ENCODE assay signal across 1 cellular context in the genomic region with DNA sequence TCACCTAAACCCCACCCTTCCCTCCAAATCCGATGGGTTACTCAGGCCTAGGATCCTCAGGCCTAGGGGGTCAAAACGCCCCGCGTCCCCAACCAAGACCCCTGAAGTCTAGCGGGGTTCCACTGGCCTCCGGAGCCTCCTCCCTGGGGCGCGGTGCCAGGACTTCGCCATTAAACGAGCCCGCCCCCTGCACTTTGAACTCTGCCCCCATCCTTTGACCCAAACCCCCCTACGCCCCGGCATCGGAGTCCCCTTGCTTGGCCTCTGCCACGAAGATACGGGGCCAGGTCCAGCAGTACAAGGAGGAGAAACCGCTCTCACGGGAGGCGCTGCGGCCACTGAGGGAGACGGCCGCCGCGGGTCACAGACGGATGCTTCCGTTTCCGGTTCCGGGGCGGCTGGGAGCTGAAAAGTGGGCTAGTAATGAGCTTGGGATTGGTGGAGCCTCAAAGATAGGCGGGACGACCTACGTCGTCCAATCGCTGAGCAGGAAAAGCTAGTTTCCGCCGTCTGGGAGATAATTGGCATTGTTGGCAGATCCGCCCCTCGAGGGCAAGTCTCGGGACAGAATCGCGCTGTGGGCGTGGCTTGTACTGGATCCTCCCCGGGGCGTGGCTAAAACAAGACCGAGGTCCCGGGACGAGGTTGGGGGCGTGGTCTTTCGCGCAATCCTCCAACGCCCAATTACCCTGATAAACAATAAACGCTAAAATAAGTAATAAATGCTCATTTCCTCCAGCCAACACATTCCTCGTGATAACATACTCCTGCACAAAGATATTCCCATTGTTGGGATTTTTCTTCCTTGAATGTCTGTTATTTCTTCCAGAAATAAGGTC.
TF ChIP-seq lines count a peak whose summit lies in the region.

No MANE protein-coding gene starts in this region.

TF ChIP-seq in HEK293, 187 proteins besides CTCF, POLR2A, EP300 and RAD21 (continued from another document and continues in another):
- TF ChIP-seq, protein P1, sequence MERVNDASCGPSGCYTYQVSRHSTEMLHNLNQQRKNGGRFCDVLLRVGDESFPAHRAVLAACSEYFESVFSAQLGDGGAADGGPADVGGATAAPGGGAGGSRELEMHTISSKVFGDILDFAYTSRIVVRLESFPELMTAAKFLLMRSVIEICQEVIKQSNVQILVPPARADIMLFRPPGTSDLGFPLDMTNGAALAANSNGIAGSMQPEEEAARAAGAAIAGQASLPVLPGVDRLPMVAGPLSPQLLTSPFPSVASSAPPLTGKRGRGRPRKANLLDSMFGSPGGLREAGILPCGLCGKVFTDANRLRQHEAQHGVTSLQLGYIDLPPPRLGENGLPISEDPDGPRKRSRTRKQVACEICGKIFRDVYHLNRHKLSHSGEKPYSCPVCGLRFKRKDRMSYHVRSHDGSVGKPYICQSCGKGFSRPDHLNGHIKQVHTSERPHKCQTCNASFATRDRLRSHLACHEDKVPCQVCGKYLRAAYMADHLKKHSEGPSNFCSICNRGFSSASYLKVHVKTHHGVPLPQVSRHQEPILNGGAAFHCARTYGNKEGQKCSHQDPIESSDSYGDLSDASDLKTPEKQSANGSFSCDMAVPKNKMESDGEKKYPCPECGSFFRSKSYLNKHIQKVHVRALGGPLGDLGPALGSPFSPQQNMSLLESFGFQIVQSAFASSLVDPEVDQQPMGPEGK (tag by site-specific recombination; IDR thresholded peaks at IDR 0.05): peak; percentile 72
- TF ChIP-seq REPIN1 (tag by site-specific recombination; IDR thresholded peaks at IDR 0.05; ENCODE audit: low read depth): no peak
- no peak for TF ChIP-seq ZNF830 (tag by site-specific recombination; IDR thresholded peaks at IDR 0.05; ENCODE audit: low read depth)
- no peak for TF ChIP-seq ZNF148 (tag by site-specific recombination; IDR thresholded peaks at IDR 0.05; ENCODE audit: borderline replicate concordance)
- TF ChIP-seq, protein P2, sequence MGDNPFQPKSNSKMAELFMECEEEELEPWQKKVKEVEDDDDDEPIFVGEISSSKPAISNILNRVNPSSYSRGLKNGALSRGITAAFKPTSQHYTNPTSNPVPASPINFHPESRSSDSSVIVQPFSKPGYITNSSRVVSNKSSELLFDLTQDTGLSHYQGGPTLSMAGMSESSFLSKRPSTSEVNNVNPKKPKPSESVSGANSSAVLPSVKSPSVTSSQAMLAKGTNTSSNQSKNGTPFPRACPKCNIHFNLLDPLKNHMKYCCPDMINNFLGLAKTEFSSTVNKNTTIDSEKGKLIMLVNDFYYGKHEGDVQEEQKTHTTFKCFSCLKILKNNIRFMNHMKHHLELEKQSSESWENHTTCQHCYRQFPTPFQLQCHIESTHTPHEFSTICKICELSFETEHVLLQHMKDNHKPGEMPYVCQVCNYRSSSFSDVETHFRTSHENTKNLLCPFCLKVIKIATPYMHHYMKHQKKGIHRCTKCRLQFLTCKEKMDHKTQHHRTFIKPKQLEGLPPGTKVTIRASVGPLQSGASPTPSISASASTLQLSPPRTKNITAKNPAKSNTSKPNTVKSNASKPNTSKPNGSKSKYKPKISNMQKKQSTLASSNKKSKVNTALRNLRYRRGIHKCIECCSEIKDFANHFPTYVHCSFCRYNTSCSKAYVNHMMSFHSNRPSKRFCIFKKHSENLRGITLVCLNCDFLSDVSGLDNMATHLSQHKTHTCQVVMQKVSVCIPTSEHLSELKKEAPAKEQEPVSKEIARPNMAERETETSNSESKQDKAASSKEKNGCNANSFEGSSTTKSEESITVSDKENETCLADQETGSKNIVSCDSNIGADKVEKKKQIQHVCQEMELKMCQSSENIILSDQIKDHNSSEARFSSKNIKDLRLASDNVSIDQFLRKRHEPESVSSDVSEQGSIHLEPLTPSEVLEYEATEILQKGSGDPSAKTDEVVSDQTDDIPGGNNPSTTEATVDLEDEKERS (tag by site-specific recombination; IDR thresholded peaks at IDR 0.05): no peak
- TF ChIP-seq FEZF1 (tag by site-specific recombination; IDR thresholded peaks at IDR 0.05): peak; percentile 41; the same call in 1 of the 2 replicates
- peak; percentile 85; the same call in 1 of the 2 replicates for TF ChIP-seq ZBTB7A (tag by site-specific recombination; IDR thresholded peaks at IDR 0.05; ENCODE audit: low read depth)
- no peak for TF ChIP-seq ZNF585B (tag by site-specific recombination; IDR thresholded peaks at IDR 0.05)
- peak; percentile 50 for TF ChIP-seq ZNF501 (tag by site-specific recombination; IDR thresholded peaks at IDR 0.05)
- TF ChIP-seq WT1 (tag by site-specific recombination; IDR thresholded peaks at IDR 0.05): 0 out of 2 replicates have a peak, but pooled peaks have one; percentile 23
- TF ChIP-seq GLIS2 (tag by site-specific recombination; IDR thresholded peaks at IDR 0.05): peak; percentile 79
- no peak for TF ChIP-seq ZNF18 (tag by site-specific recombination; IDR thresholded peaks at IDR 0.05)
- TF ChIP-seq OSR2 (tag by site-specific recombination; IDR thresholded peaks at IDR 0.05): peak; percentile 41; the same call in 1 of the 2 replicates
- no peak for TF ChIP-seq KLF7 (tag by site-specific recombination; IDR thresholded peaks at IDR 0.05; ENCODE audit: borderline replicate concordance)
- no peak for TF ChIP-seq ZBTB1 (tag by site-specific recombination; IDR thresholded peaks at IDR 0.05)
- no peak for TF ChIP-seq ZFP3 (tag by site-specific recombination; IDR thresholded peaks at IDR 0.05; ENCODE audit: low read depth)
- no peak for TF ChIP-seq ZSCAN16 (tag by site-specific recombination; IDR thresholded peaks at IDR 0.05)
- no peak for TF ChIP-seq ZNF266 (tag by site-specific recombination; IDR thresholded peaks at IDR 0.05; ENCODE audit: low read depth)
- TF ChIP-seq, protein P3, sequence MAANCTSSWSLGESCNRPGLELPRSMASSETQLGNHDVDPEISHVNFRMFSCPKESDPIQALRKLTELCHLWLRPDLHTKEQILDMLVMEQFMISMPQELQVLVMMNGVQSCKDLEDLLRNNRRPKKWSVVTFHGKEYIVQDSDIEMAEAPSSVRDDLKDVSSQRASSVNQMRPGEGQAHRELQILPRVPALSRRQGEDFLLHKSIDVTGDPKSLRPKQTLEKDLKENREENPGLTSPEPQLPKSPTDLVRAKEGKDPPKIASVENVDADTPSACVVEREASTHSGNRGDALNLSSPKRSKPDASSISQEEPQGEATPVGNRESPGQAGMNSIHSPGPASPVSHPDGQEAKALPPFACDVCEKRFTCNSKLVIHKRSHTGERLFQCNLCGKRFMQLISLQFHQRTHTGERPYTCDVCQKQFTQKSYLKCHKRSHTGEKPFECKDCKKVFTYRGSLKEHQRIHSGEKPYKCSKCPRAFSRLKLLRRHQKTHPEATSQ (tag by site-specific recombination; IDR thresholded peaks at IDR 0.05): no peak
- TF ChIP-seq KLF16 (tag by site-specific recombination; IDR thresholded peaks at IDR 0.05): peak; percentile 49; the same call in 1 of the 2 replicates
- TF ChIP-seq, protein P4, sequence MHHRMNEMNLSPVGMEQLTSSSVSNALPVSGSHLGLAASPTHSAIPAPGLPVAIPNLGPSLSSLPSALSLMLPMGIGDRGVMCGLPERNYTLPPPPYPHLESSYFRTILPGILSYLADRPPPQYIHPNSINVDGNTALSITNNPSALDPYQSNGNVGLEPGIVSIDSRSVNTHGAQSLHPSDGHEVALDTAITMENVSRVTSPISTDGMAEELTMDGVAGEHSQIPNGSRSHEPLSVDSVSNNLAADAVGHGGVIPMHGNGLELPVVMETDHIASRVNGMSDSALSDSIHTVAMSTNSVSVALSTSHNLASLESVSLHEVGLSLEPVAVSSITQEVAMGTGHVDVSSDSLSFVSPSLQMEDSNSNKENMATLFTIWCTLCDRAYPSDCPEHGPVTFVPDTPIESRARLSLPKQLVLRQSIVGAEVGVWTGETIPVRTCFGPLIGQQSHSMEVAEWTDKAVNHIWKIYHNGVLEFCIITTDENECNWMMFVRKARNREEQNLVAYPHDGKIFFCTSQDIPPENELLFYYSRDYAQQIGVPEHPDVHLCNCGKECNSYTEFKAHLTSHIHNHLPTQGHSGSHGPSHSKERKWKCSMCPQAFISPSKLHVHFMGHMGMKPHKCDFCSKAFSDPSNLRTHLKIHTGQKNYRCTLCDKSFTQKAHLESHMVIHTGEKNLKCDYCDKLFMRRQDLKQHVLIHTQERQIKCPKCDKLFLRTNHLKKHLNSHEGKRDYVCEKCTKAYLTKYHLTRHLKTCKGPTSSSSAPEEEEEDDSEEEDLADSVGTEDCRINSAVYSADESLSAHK (tag by site-specific recombination; IDR thresholded peaks at IDR 0.05): no peak
- TF ChIP-seq ZNF112 (tag by site-specific recombination; IDR thresholded peaks at IDR 0.05): no peak
- TF ChIP-seq ZNF510 (tag by site-specific recombination; IDR thresholded peaks at IDR 0.05; ENCODE audit: insufficient replicate concordance): no peak
- no peak for TF ChIP-seq ZNF704 (tag by site-specific recombination; IDR thresholded peaks at IDR 0.05)
- TF ChIP-seq, protein P5, sequence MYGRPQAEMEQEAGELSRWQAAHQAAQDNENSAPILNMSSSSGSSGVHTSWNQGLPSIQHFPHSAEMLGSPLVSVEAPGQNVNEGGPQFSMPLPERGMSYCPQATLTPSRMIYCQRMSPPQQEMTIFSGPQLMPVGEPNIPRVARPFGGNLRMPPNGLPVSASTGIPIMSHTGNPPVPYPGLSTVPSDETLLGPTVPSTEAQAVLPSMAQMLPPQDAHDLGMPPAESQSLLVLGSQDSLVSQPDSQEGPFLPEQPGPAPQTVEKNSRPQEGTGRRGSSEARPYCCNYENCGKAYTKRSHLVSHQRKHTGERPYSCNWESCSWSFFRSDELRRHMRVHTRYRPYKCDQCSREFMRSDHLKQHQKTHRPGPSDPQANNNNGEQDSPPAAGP (tag by site-specific recombination; IDR thresholded peaks at IDR 0.05): peak; percentile 82
- no peak; the same call in 1 of the 2 replicates for TF ChIP-seq ZNF629 (tag by site-specific recombination; IDR thresholded peaks at IDR 0.05)
- TF ChIP-seq ZNF596 (tag by site-specific recombination; IDR thresholded peaks at IDR 0.05): no peak
- no peak for TF ChIP-seq ZNF221 (tag by site-specific recombination; IDR thresholded peaks at IDR 0.05; ENCODE audit: borderline replicate concordance)
- TF ChIP-seq, protein P6, sequence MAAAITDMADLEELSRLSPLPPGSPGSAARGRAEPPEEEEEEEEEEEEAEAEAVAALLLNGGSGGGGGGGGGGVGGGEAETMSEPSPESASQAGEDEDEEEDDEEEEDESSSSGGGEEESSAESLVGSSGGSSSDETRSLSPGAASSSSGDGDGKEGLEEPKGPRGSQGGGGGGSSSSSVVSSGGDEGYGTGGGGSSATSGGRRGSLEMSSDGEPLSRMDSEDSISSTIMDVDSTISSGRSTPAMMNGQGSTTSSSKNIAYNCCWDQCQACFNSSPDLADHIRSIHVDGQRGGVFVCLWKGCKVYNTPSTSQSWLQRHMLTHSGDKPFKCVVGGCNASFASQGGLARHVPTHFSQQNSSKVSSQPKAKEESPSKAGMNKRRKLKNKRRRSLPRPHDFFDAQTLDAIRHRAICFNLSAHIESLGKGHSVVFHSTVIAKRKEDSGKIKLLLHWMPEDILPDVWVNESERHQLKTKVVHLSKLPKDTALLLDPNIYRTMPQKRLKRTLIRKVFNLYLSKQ (tag by site-specific recombination; IDR thresholded peaks at IDR 0.05; ENCODE audit: borderline replicate concordance): no peak
- TF ChIP-seq GLIS1 (tag by site-specific recombination; IDR thresholded peaks at IDR 0.05): peak; percentile 49; the same call in 1 of the 2 replicates
- TF ChIP-seq YY2 (tag by site-specific recombination; IDR thresholded peaks at IDR 0.05): peak; percentile 94
- TF ChIP-seq KLF1 (tag by site-specific recombination; IDR thresholded peaks at IDR 0.05): peak; percentile 36; the same call in 1 of the 2 replicates
- TF ChIP-seq ZNF513 (tag by site-specific recombination; IDR thresholded peaks at IDR 0.05): no peak
- TF ChIP-seq GLI2 (tag by site-specific recombination; IDR thresholded peaks at IDR 0.05; ENCODE audit: borderline replicate concordance, low read depth): no peak
- TF ChIP-seq ZNF48 (tag by site-specific recombination; IDR thresholded peaks at IDR 0.05): no peak
